In the genomic region with DNA sequence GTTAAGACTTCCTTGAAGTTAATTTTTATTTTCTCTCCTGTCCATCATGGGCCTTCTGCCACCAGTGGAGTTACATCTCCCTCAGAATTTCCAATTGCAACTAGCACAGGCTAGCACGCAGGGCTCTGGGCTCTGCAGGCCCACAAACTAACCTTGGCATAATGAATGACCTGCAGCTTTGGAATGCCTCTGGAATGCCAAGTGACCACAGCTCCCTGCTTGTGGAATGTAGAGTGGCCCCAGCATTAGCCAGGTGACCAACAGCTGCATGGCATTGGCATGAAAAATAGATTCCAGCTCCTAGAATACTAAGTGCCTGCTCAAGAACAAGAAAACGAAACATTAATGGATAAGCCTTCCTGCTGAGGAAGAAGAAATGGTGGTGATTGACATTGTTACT, we compare ENCODE assay signal across 16 cellular contexts.
DNase-seq lines count a peak whose midpoint lies in the region; ATAC-seq, FAIRE-seq and TF ChIP-seq lines count a peak whose summit lies in the region.
"Had no signal": no experiment of that assay in that cellular context is flagged by ENCODE, and none has a peak within 500 bp of the region (broad histone marks: within the 10 kb centered on the region; RNA-seq: fewer than 3 reads in every experiment).

No MANE protein-coding gene starts in this region.

- H3K4me2 ChIP-seq in GM23248 (ENCODE audit: unreplicated experiment) (peak overlapping the region; percentile 20), neural progenitor cell (no peak overlapping the region), osteoblast (ENCODE audit: insufficient read depth, low read length) (no peak overlapping the region)

- WGBS in GM23248 (ENCODE audit: low coverage in 1 of 2, low lambda C conversion rate in 2 of 2, missing lambda C conversion rate in 2 of 2), 2 experiments = 5 to 8% methylated on average over 2 of the region's 2 CpGs
- 34 to 46% methylated on average over 2 of the region's 2 CpGs for WGBS in sigmoid colon, 2 donors

- H3K4me1 Mint-ChIP-seq in neural progenitor cell = peaks cover 10% of the 10 kb centered on the region
- H3K4me1 Mint-ChIP-seq: CD4-positive, CD25-positive, alpha-beta regulatory T cell had no signal

- no peak overlapping the region for H3K27ac Mint-ChIP-seq in neural progenitor cell
- H3K27ac Mint-ChIP-seq: CD4-positive, CD25-positive, alpha-beta regulatory T cell had no signal

- H3K9me3 ChIP-seq in GM23248 (ENCODE audit: low read depth) = peaks cover 4% of the 10 kb centered on the region
- H3K9me3 ChIP-seq in neural progenitor cell (ENCODE audit: low read depth) = peaks cover 12% of the 10 kb centered on the region
- H3K9me3 ChIP-seq in sigmoid colon = peaks cover 0 to 3% (median 0%) of the 10 kb centered on the region in 4 donors
- H3K9me3 ChIP-seq in osteoblast (ENCODE audit: low read depth, low read length) = peaks cover 5% of the 10 kb centered on the region
- H3K9me3 ChIP-seq: prostate gland had no signal

- H3K27me3 Mint-ChIP-seq in neural progenitor cell (ENCODE audit: insufficient read depth, low read depth) = peaks cover 2% of the 10 kb centered on the region
- H3K27me3 Mint-ChIP-seq: CD4-positive, CD25-positive, alpha-beta regulatory T cell had no signal

- H3K27me3 ChIP-seq in GM23248 (replicated peaks; ENCODE audit: insufficient read depth) (no peaks in the 10 kb centered on the region), neural progenitor cell (no peaks in the 10 kb centered on the region), sigmoid colon (no peaks in the 10 kb centered on the region), osteoblast (ENCODE audit: insufficient read depth, low read length) (no peaks in the 10 kb centered on the region)

- TF ChIP-seq POLR2A in sigmoid colon (IDR thresholded peaks at IDR 0.05) = no peak
- TF ChIP-seq POLR2A in GM18505 (IDR thresholded peaks at IDR 0.05; ENCODE audit: borderline replicate concordance, extremely low read depth, insufficient read depth, insufficient read length) = no peak

- no peaks in the 10 kb centered on the region for H3K9me2 ChIP-seq in GM23248 (ENCODE audit: insufficient read depth)

- FAIRE-seq in RCC 7860 (lab: Jason Lieb, UNC) = peak; percentile 99
- FAIRE-seq: endothelial cell of umbilical vein had no signal

- H2AFZ ChIP-seq in GM23248 (no peak overlapping the region), neural progenitor cell (replicated peaks) (no peak overlapping the region), osteoblast (ENCODE audit: low read length) (no peak overlapping the region)

- H3K36me3 ChIP-seq in GM23248 (ENCODE audit: low read depth) (no peaks in the 10 kb centered on the region), neural progenitor cell (no peaks in the 10 kb centered on the region), sigmoid colon (no peaks in the 10 kb centered on the region), osteoblast (ENCODE audit: insufficient read depth, low read length) (no peaks in the 10 kb centered on the region)
- H3K36me3 ChIP-seq: prostate gland, thoracic aorta had no signal

- TF ChIP-seq CTCF in epithelial cell of proximal tubule (conservative IDR thresholded peaks at IDR 0.05; ENCODE audit: low read depth, low read length) (no peak), neural progenitor cell (IDR thresholded peaks at IDR 0.05) (no peak), sigmoid colon (IDR thresholded peaks at IDR 0.05) (no peak), osteoblast (IDR thresholded peaks at IDR 0.05; ENCODE audit: extremely low read depth, low read depth, low read length) (no peak)

- TF ChIP-seq EP300 in sigmoid colon (IDR thresholded peaks at IDR 0.05) = no peak

- H3K9me3 Mint-ChIP-seq in neural progenitor cell = peaks cover 20% of the 10 kb centered on the region

- in situ Hi-C loops in GM23248 (cut with MboI) = no loop called here

- ATAC-seq in GM18505 (IDR thresholded peaks at IDR 0.05; ENCODE audit: unreplicated experiment) = no peak
- ATAC-seq in GM21447 (IDR thresholded peaks at IDR 0.05; ENCODE audit: unreplicated experiment) = no peak
- ATAC-seq: left colon had no signal

- DNase-seq in GM23248 (peak; percentile 47), RCC 7860 (ENCODE audit: low spot score) (peak; percentile 98), epithelial cell of proximal tubule (ENCODE audit: low read depth) (peak; percentile 97), neural progenitor cell (ENCODE audit: low spot score) (peak; percentile 42), sigmoid colon (no peak), osteoblast (ENCODE audit: insufficient read length, low spot score, missing footprints) (no peak)
- DNase-seq: CD4-positive, CD25-positive, alpha-beta regulatory T cell; left colon; NCI-H1417 treated with DMSO at 0.1 percent for 48 hours; NK-92 treated with Interleukin-12 subunit alpha and Interleukin-12 subunit beta, amount 100 ng/mL, for 24 hours; T-helper 9 cell had no signal

- no peak overlapping the region for H3K4me3 ChIP-seq in GM23248
- no peak overlapping the region for H3K4me3 ChIP-seq in epithelial cell of proximal tubule (ENCODE audit: low read depth, low read length)
- H3K4me3 ChIP-seq in neural progenitor cell = no peak overlapping the region
- no peak overlapping the region for H3K4me3 ChIP-seq in sigmoid colon
- no peak overlapping the region for H3K4me3 ChIP-seq in osteoblast (ENCODE audit: insufficient read depth, low read length)
- H3K4me3 ChIP-seq: prostate gland, thoracic aorta had no signal

- intact Hi-C loops in sigmoid colon (cut with DNase I) = no loop called here

- H3F3A ChIP-seq in GM23248 (ENCODE audit: insufficient read depth) (no peaks in the 10 kb centered on the region), neural progenitor cell (ENCODE audit: low read depth) (no peaks in the 10 kb centered on the region)

- H3K79me2 ChIP-seq in GM23248 (ENCODE audit: insufficient read depth) = no peaks in the 10 kb centered on the region
- no peaks in the 10 kb centered on the region for H3K79me2 ChIP-seq in neural progenitor cell (ENCODE audit: low read depth)
- H3K79me2 ChIP-seq in osteoblast (ENCODE audit: insufficient read depth, low read length) = no peaks in the 10 kb centered on the region

- H3K4me1 ChIP-seq in GM23248 (ENCODE audit: insufficient read depth) (peaks cover 9% of the 10 kb centered on the region; the same call in 1 of the 2 replicates), neural progenitor cell (peaks cover 4% of the 10 kb centered on the region), sigmoid colon (peaks cover 0 to 14% (median 2%) of the 10 kb centered on the region in 4 donors), osteoblast (ENCODE audit: insufficient read depth, low read length) (no peaks in the 10 kb centered on the region)
- H3K4me1 ChIP-seq: prostate gland had no signal

- no peaks in the 10 kb centered on the region for H3K36me3 Mint-ChIP-seq in neural progenitor cell
- H3K36me3 Mint-ChIP-seq: CD4-positive, CD25-positive, alpha-beta regulatory T cell had no signal

- no peak overlapping the region for H3K4me3 Mint-ChIP-seq in neural progenitor cell
- H3K4me3 Mint-ChIP-seq: CD4-positive, CD25-positive, alpha-beta regulatory T cell had no signal

- H3K27ac ChIP-seq in GM23248 = no peak overlapping the region
- no peak overlapping the region for H3K27ac ChIP-seq in neural progenitor cell
- H3K27ac ChIP-seq in sigmoid colon = no peak overlapping the region
- H3K27ac ChIP-seq in osteoblast (ENCODE audit: low read depth, low read length) = no peak overlapping the region
- H3K27ac ChIP-seq: prostate gland, thoracic aorta had no signal

- H4K20me1 ChIP-seq in GM23248 (ENCODE audit: insufficient read depth) (no peaks in the 10 kb centered on the region), neural progenitor cell (ENCODE audit: low read depth) (no peaks in the 10 kb centered on the region), osteoblast (ENCODE audit: insufficient read depth, low read length) (no peaks in the 10 kb centered on the region)

- H3K9ac ChIP-seq in GM23248 (no peak overlapping the region), neural progenitor cell (no peak overlapping the region)

Comparison
In these comparisons a context has a peak if more than half of its experiments do, and no peak if none do; other contexts are left out.
1. DNase-seq: peak in GM23248 (single experiment), RCC 7860 (single experiment), epithelial cell of proximal tubule (single experiment) and neural progenitor cell (single experiment); none in sigmoid colon (single experiment) and osteoblast (single experiment).